In the genomic region with DNA sequence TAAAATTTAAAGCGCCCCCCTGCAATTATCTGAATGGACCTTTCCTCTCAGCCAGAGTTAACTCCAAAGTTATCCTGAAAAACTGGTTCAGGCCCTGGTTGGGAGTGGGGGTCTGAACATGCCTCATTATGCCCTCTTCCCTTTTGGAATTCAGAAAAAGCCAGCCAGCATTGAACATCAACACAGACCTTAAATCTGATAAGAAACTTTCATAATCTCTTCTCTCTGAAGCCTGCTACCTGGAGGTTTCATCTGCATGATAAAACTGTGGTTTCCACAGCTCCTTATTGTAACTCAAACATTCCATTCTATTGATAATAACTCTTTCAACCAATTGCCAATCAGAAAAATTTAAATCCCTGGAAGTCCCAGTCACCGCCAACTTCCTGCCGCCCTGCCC, we compare ENCODE assay signal across 29 cellular contexts.
"Had no signal": no experiment of that assay in that cellular context is flagged by ENCODE, and none has a peak within 500 bp of the region (broad histone marks: within the 10 kb centered on the region; RNA-seq: fewer than 3 reads in every experiment).

No MANE protein-coding gene starts in this region.

- H3K27me3 Mint-ChIP-seq: type B pancreatic cell had no signal

- H3K36me3 ChIP-seq: esophagus squamous epithelium, heart right ventricle, ovary, spleen, tibial artery had no signal

- FAIRE-seq: endometrium, keratinocyte had no signal

- H3K4me3 Mint-ChIP-seq: effector memory CD8-positive, alpha-beta T cell; naive thymus-derived CD8-positive, alpha-beta T cell; nephron progenitor cell; stimulated activated memory B cell treated with anti-CD40 and anti-IgM and Interleukin-4, amounts not matched to agents 10 μg/mL and 1 μg/mL and 100 μg/mL, for 72 hours; type B pancreatic cell had no signal

- H3K4me1 Mint-ChIP-seq: naive thymus-derived CD8-positive, alpha-beta T cell; nephron progenitor cell; stimulated activated memory B cell treated with anti-CD40 and anti-IgM and Interleukin-4, amounts not matched to agents 10 μg/mL and 1 μg/mL and 100 μg/mL, for 72 hours had no signal

- H3K9me3 ChIP-seq: esophagus squamous epithelium, ovary, psoas muscle, spleen, testis, tibial artery had no signal

- H3K36me3 Mint-ChIP-seq: naive thymus-derived CD8-positive, alpha-beta T cell; stimulated activated memory B cell treated with anti-CD40 and anti-IgM and Interleukin-4, amounts not matched to agents 10 μg/mL and 1 μg/mL and 100 μg/mL, for 72 hours; type B pancreatic cell had no signal

- ATAC-seq: effector memory CD8-positive, alpha-beta T cell; heart right ventricle; left lobe of liver; naive thymus-derived CD8-positive, alpha-beta T cell; psoas muscle; right cardiac atrium; stimulated activated memory B cell treated with anti-CD40 and anti-IgM and Interleukin-4, amounts not matched to agents 10 μg/mL and 1 μg/mL and 100 μg/mL, for 72 hours; stimulated activated naive CD8-positive, alpha-beta T cell treated with anti-CD3 and anti-CD28 coated beads, Interleukin-15, Interleukin-2, amounts not matched to agents 100 U/mL and 50 U/mL, for 24 hours had no signal

- H3K27ac ChIP-seq: coronary artery, esophagus squamous epithelium, heart right ventricle, ovary, psoas muscle, skin epidermis, spleen, testis, tibial artery had no signal

- H3K27me3 ChIP-seq: esophagus squamous epithelium, heart right ventricle, ovary, spleen, testis, tibial artery had no signal

- H3K27ac Mint-ChIP-seq: effector memory CD8-positive, alpha-beta T cell; naive thymus-derived CD8-positive, alpha-beta T cell; stimulated activated memory B cell treated with anti-CD40 and anti-IgM and Interleukin-4, amounts not matched to agents 10 μg/mL and 1 μg/mL and 100 μg/mL, for 72 hours; type B pancreatic cell had no signal

- H3K9me3 Mint-ChIP-seq: effector memory CD8-positive, alpha-beta T cell; type B pancreatic cell had no signal

- H3K4me1 ChIP-seq: esophagus squamous epithelium, heart right ventricle, psoas muscle, spleen, testis, tibial artery had no signal

- H3K4me3 ChIP-seq: coronary artery, esophagus squamous epithelium, heart right ventricle, ovary, psoas muscle, skin epidermis, spleen, testis, tibial artery had no signal

- DNase-seq: dermis blood vessel endothelial cell; effector memory CD8-positive, alpha-beta T cell; erythroblast; esophagus squamous epithelium; foreskin melanocyte; glutamatergic neuron; heart right ventricle; hippocampal formation; mesenchymal stem cell; naive thymus-derived CD8-positive, alpha-beta T cell; nephron progenitor cell; occipital lobe; ovary; posterior cingulate gyrus; psoas muscle; right cardiac atrium; spleen; stimulated activated CD4-positive, alpha-beta T cell treated with anti-CD3 and anti-CD28 coated beads, Interleukin-4, amount 100 ng/mL, for 4 hours; stimulated activated naive CD8-positive, alpha-beta T cell treated with anti-CD3 and anti-CD28 coated beads, Interleukin-15, Interleukin-2, amounts not matched to agents 100 U/mL and 50 U/mL, for 24 hours; substantia nigra; testis; tibial artery had no signal
